9 cellular contexts compared by ENCODE assay signal in the genomic region with DNA sequence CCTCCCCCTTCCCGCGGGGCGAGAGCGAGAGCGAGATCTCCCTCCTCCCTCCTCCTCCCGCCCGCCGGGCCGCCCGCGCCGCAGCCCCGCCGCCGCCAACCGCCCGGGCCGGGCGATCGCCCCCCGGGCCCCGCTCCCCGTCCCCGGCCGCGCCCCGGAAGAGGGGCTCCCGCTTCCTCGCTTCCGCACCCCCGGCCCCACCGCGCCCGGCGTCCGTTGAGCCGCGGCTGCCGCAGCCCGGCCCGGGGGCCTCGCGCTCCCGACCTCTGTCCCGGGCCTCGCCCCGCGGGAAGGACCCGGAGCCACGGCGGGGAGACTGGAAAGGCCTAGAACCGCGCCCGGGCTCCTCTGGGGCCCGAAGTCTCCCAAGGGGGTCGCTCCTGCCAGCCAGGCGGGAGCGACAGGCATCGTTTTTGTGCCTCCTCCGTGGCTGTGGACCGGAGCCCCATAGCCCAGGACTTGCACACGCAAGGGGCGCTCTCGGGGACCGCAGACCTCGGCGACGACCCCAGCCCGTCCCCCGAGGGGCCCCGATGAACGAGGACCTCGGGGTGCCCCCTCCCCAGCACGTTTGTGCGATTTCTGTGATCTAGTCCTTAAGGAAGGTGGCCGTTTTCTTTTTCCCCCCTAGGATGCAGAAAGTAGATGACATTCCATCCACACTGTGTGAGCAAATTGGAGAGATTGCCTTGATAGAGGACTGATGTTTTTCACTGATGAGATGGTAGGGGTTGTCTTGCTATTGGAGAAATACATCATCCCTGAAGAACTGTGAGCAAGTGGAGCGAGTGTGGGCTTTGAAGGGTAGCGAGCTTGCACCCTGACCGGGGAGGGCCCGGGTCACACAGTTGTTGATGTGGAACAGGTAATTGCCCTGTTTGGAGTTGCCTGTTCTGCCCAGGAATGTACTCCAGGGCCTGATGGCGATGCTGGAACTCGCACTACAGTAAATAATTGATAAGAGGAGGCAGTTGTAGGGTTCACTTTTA. TPM values are rescaled to one million over a fixed set of nuclear protein-coding genes. Genes with fewer than 3 reads are reported as not detected.
DNase-seq lines count a peak whose midpoint lies in the region; ATAC-seq and TF ChIP-seq lines count a peak whose summit lies in the region.
"Had no signal": no experiment of that assay in that cellular context is flagged by ENCODE, and none has a peak within 500 bp of the region (broad histone marks: within the 10 kb centered on the region; RNA-seq: fewer than 3 reads in every experiment).

No MANE protein-coding gene starts in this region.

- H3K9me3 Mint-ChIP-seq in activated naive CD8-positive, alpha-beta T cell (ENCODE audit: low read depth), result no peaks in the 10 kb centered on the region

- H3K4me3 Mint-ChIP-seq in activated naive CD8-positive, alpha-beta T cell, result peak overlapping the region; percentile 97

- H3K27ac ChIP-seq in HL-60 (replicated peaks) (peak overlapping the region; percentile 90), skeletal muscle tissue (ENCODE audit: low read depth, low read length) (peak overlapping the region; percentile 92)

- peaks cover 2% of the 10 kb centered on the region for H3K27me3 Mint-ChIP-seq in activated naive CD8-positive, alpha-beta T cell

- no peak for DNase-seq in BE2C
- no peak for DNase-seq in HL-60 (ENCODE audit: low read depth in 1 of 2, low spot score in 1 of 2)
- DNase-seq in GM20000 (ENCODE audit: low spot score), result no peak

- peak overlapping the region; percentile 96 for H3K27ac Mint-ChIP-seq in activated naive CD8-positive, alpha-beta T cell

- H3K36me3 ChIP-seq in BE2C (peaks cover 4% of the 10 kb centered on the region), iPS-15b (ENCODE audit: control insufficient read depth, insufficient read depth, low read length) (peaks cover 9% of the 10 kb centered on the region), skeletal muscle tissue (ENCODE audit: control insufficient read depth in 3 of 3, insufficient read depth in 3 of 3, low read length in 3 of 3) (peaks cover 1 to 6% (median 2%) of the 10 kb centered on the region in 3 donors)

- H3K9ac ChIP-seq in iPS-15b (ENCODE audit: low read depth, low read length), result peak overlapping the region; percentile 97
- H3K9ac ChIP-seq in skeletal muscle tissue (ENCODE audit: low read depth in 1 of 3, low read length in 3 of 3), result peak overlapping the region; percentile 95 to 98 (median 95)

- ATAC-seq in GM21390 (IDR thresholded peaks at IDR 0.05; ENCODE audit: unreplicated experiment), result no peak

- H3K27me3 ChIP-seq in BE2C, result no peaks in the 10 kb centered on the region
- no peaks in the 10 kb centered on the region for H3K27me3 ChIP-seq in HL-60 (ENCODE audit: insufficient read depth, poor library complexity, severe bottlenecking)
- no peaks in the 10 kb centered on the region for H3K27me3 ChIP-seq in iPS-15b (ENCODE audit: control insufficient read depth, insufficient read depth, low read length)
- H3K27me3 ChIP-seq in skeletal muscle tissue (ENCODE audit: control insufficient read depth in 3 of 3, insufficient read depth in 3 of 3, low read length in 3 of 3), result peaks cover 0 to 3% (median 0%) of the 10 kb centered on the region in 3 donors

- H3K4me3 ChIP-seq in BE2C (ENCODE audit: low read depth, low read length) (peak overlapping the region; percentile 74), HL-60 (replicated peaks; ENCODE audit: insufficient read depth, low read length) (peak overlapping the region; percentile 61), iPS-15b (ENCODE audit: low read depth, low read length) (peak overlapping the region; percentile 90), skeletal muscle tissue (ENCODE audit: low read length in 3 of 3) (peak overlapping the region; percentile 86 to 97 (median 90))

- TF ChIP-seq CTCF in BE2C (IDR thresholded peaks at IDR 0.05; ENCODE audit: low read depth, low read length) (no peak), HL-60 (IDR thresholded peaks at IDR 0.05; ENCODE audit: insufficient read depth, low read length) (no peak), GM20000 (IDR thresholded peaks at IDR 0.05; ENCODE audit: extremely low read depth, missing control alignments) (no peak)

- H3K36me3 Mint-ChIP-seq in activated naive CD8-positive, alpha-beta T cell, result peaks cover 6% of the 10 kb centered on the region

- H3K4me1 ChIP-seq in BE2C, result peaks cover 8% of the 10 kb centered on the region; the same call in 1 of the 2 replicates
- H3K4me1 ChIP-seq in iPS-15b (ENCODE audit: control insufficient read depth, insufficient read depth, low read length), result peaks cover 3% of the 10 kb centered on the region
- H3K4me1 ChIP-seq in skeletal muscle tissue (ENCODE audit: control insufficient read depth in 3 of 3, insufficient read depth in 3 of 3, low read length in 3 of 3), result peaks cover 35 to 45% (median 40%) of the 10 kb centered on the region in 3 donors

- peak; percentile 83 for TF ChIP-seq POLR2A in GM18951 (IDR thresholded peaks at IDR 0.05; ENCODE audit: extremely low read depth, insufficient read depth, insufficient read length)

- in situ Hi-C loops in GM18951 (cut with MboI; ENCODE audit: low sequenced_read_pairs, unreplicated experiment), result loop anchor here (25.0 kb wide), 1 partner anchor 585 kb away; no protein-coding TSS in a partner anchor

- H3K4me1 Mint-ChIP-seq in activated naive CD8-positive, alpha-beta T cell (ENCODE audit: low read depth), result peaks cover 44% of the 10 kb centered on the region

- no peaks in the 10 kb centered on the region for H3K9me3 ChIP-seq in BE2C
- no peaks in the 10 kb centered on the region for H3K9me3 ChIP-seq in iPS-15b (ENCODE audit: control insufficient read depth, insufficient read depth, low read length)
- H3K9me3 ChIP-seq in skeletal muscle tissue (ENCODE audit: control insufficient read depth in 3 of 3, low read length in 3 of 3), result no peaks in the 10 kb centered on the region

RNA-seq across cellular contexts. Expression of gene BANP, which starts 0.6 kb away (rescaled TPM):
- 69.2 TPM for polyA plus RNA-seq in BE2C (2012; ENCODE audit: insufficient read depth, insufficient read length, low read depth)
- total RNA-seq in skeletal muscle tissue, result 28.2 TPM

RNA-seq across cellular contexts. Expression of gene CA5A, which starts 15.5 kb away (rescaled TPM):
- 0.23 TPM for polyA plus RNA-seq in BE2C (2012; ENCODE audit: insufficient read depth, insufficient read length, low read depth)
- not detected for total RNA-seq in skeletal muscle tissue
- total RNA-seq: RPMI7951 had no signal
